In genomic region chr19:57558525-57558924, GRCh38 we compare ENCODE assay signal across 8 cellular contexts. TPM values are rescaled to one million over a fixed set of nuclear protein-coding genes. Genes with fewer than 3 reads are reported as not detected.
DNase-seq lines count a peak whose midpoint lies in the region; ATAC-seq and TF ChIP-seq lines count a peak whose summit lies in the region.

No MANE protein-coding gene starts in this region.

- intact Hi-C loops in activated T-helper 1 cell treated with anti-CD3 and anti-CD28 coated beads, Interleukin-12 subunit alpha, Interleukin-12 subunit beta, Interleukin-2, Interleukin-4 antibody, amounts not matched to agents 30 ng/mL and 10 ng/mL and 1 ng/mL, durations not matched to agents 14 hours and 24 hours and 36 hours (cut with micrococcal nuclease), result loop anchor here (2.0 kb wide), 1 partner anchor 60 kb away; the partner anchor contains the start of gene ZNF773
- intact Hi-C loops in tibial artery (cut with DNase I; ENCODE audit: low total_unique reads), result no loop called here

- H3K27ac ChIP-seq in tibial artery, result no peak overlapping the region

- H3K4me1 Mint-ChIP-seq in activated CD8-positive, alpha-beta memory T cell treated with anti-CD3 and anti-CD28 coated beads, Interleukin-2, amount 10 ng/mL, durations not matched to agents 7 days and 5 days, result peaks cover 25% of the 10 kb centered on the region
- H3K4me1 Mint-ChIP-seq in activated T-helper 1 cell treated with anti-CD3 and anti-CD28 coated beads, Interleukin-12 subunit alpha, Interleukin-12 subunit beta, Interleukin-2, Interleukin-4 antibody, amounts not matched to agents 30 ng/mL and 10 ng/mL and 1 ng/mL, durations not matched to agents 14 hours and 24 hours and 36 hours (ENCODE audit: low read depth), result peaks cover 28% of the 10 kb centered on the region

- DNase-seq in activated CD8-positive, alpha-beta memory T cell treated with anti-CD3 and anti-CD28 coated beads, Interleukin-2, amount 10 ng/mL, durations not matched to agents 7 days and 5 days, result no peak
- no peak for DNase-seq in activated CD8-positive, alpha-beta memory T cell treated with anti-CD3 and anti-CD28 coated beads, Interleukin-2, amount 50 U/mL, for 4 hours
- no peak for DNase-seq in activated T-helper 1 cell treated with anti-CD3 and anti-CD28 coated beads, Interleukin-12 subunit alpha, Interleukin-12 subunit beta, Interleukin-2, Interleukin-4 antibody, amounts not matched to agents 30 ng/mL and 10 ng/mL and 1 ng/mL, durations not matched to agents 14 hours and 24 hours and 36 hours (ENCODE audit: low spot score)
- DNase-seq in iPS-NIHi11 (ENCODE audit: low spot score) (peak; percentile 17), tibial artery (no peak), HT-29 (ENCODE audit: low spot score) (no peak), medulla oblongata (ENCODE audit: extremely low spot score) (no peak), SIG-M5 treated with dmso at 0.1 percent for 504 hours (lab: John Stamatoyannopoulos, UW; ENCODE audit: unreplicated experiment) (no peak)

- H3K27me3 ChIP-seq in tibial artery, result no peaks in the 10 kb centered on the region

- peak overlapping the region; percentile 93 for H3K4me3 Mint-ChIP-seq in activated CD8-positive, alpha-beta memory T cell treated with anti-CD3 and anti-CD28 coated beads, Interleukin-2, amount 10 ng/mL, durations not matched to agents 7 days and 5 days
- H3K4me3 Mint-ChIP-seq in activated T-helper 1 cell treated with anti-CD3 and anti-CD28 coated beads, Interleukin-12 subunit alpha, Interleukin-12 subunit beta, Interleukin-2, Interleukin-4 antibody, amounts not matched to agents 30 ng/mL and 10 ng/mL and 1 ng/mL, durations not matched to agents 14 hours and 24 hours and 36 hours, result peak overlapping the region; percentile 98

- TF ChIP-seq CTCF in tibial artery (IDR thresholded peaks at IDR 0.05), result no peak

- H3K9me3 Mint-ChIP-seq in activated CD8-positive, alpha-beta memory T cell treated with anti-CD3 and anti-CD28 coated beads, Interleukin-2, amount 10 ng/mL, durations not matched to agents 7 days and 5 days (ENCODE audit: low read depth), result peaks cover 27% of the 10 kb centered on the region
- peaks cover 54% of the 10 kb centered on the region for H3K9me3 Mint-ChIP-seq in activated T-helper 1 cell treated with anti-CD3 and anti-CD28 coated beads, Interleukin-12 subunit alpha, Interleukin-12 subunit beta, Interleukin-2, Interleukin-4 antibody, amounts not matched to agents 30 ng/mL and 10 ng/mL and 1 ng/mL, durations not matched to agents 14 hours and 24 hours and 36 hours

- peaks cover 0 to 23% (median 19%) of the 10 kb centered on the region in 4 donors for H3K4me1 ChIP-seq in tibial artery

- peaks cover 61% of the 10 kb centered on the region for H3K36me3 Mint-ChIP-seq in activated CD8-positive, alpha-beta memory T cell treated with anti-CD3 and anti-CD28 coated beads, Interleukin-2, amount 10 ng/mL, durations not matched to agents 7 days and 5 days
- H3K36me3 Mint-ChIP-seq in activated T-helper 1 cell treated with anti-CD3 and anti-CD28 coated beads, Interleukin-12 subunit alpha, Interleukin-12 subunit beta, Interleukin-2, Interleukin-4 antibody, amounts not matched to agents 30 ng/mL and 10 ng/mL and 1 ng/mL, durations not matched to agents 14 hours and 24 hours and 36 hours (ENCODE audit: low read depth), result peaks cover 38% of the 10 kb centered on the region

- H3K27ac Mint-ChIP-seq in activated CD8-positive, alpha-beta memory T cell treated with anti-CD3 and anti-CD28 coated beads, Interleukin-2, amount 10 ng/mL, durations not matched to agents 7 days and 5 days, result peak overlapping the region; percentile 90
- peak overlapping the region; percentile 88 for H3K27ac Mint-ChIP-seq in activated T-helper 1 cell treated with anti-CD3 and anti-CD28 coated beads, Interleukin-12 subunit alpha, Interleukin-12 subunit beta, Interleukin-2, Interleukin-4 antibody, amounts not matched to agents 30 ng/mL and 10 ng/mL and 1 ng/mL, durations not matched to agents 14 hours and 24 hours and 36 hours

- peak overlapping the region; percentile 78 to 84 for H3K4me3 ChIP-seq in tibial artery

- peaks cover 0 to 68% (median 34%) of the 10 kb centered on the region in 3 donors for H3K9me3 ChIP-seq in tibial artery

- H3K27me3 Mint-ChIP-seq in activated CD8-positive, alpha-beta memory T cell treated with anti-CD3 and anti-CD28 coated beads, Interleukin-2, amount 10 ng/mL, durations not matched to agents 7 days and 5 days, result no peaks in the 10 kb centered on the region
- H3K27me3 Mint-ChIP-seq in activated T-helper 1 cell treated with anti-CD3 and anti-CD28 coated beads, Interleukin-12 subunit alpha, Interleukin-12 subunit beta, Interleukin-2, Interleukin-4 antibody, amounts not matched to agents 30 ng/mL and 10 ng/mL and 1 ng/mL, durations not matched to agents 14 hours and 24 hours and 36 hours (ENCODE audit: insufficient read depth), result no peaks in the 10 kb centered on the region

- peaks cover 35 to 37% (median 36%) of the 10 kb centered on the region in 3 donors for H3K36me3 ChIP-seq in tibial artery

- CTCF ChIA-PET in activated CD8-positive, alpha-beta memory T cell treated with anti-CD3 and anti-CD28 coated beads, Interleukin-2, amount 10 ng/mL, durations not matched to agents 7 days and 5 days (lab: Charles Lee), result no interaction called here

- no peak for ATAC-seq in activated CD8-positive, alpha-beta memory T cell treated with anti-CD3 and anti-CD28 coated beads, Interleukin-2, amount 10 ng/mL, durations not matched to agents 7 days and 5 days

RNA-seq across cellular contexts. Expression of gene ZNF550, which starts 1.1 kb away (rescaled TPM):
- total RNA-seq in activated CD8-positive, alpha-beta memory T cell treated with anti-CD3 and anti-CD28 coated beads, Interleukin-2, amount 10 ng/mL, durations not matched to agents 7 days and 5 days, result 10 to 100 TPM; 13.7 to 14.2 TPM
- 7.2 and 7.5 TPM in 2 replicates for total RNA-seq in activated T-helper 1 cell treated with anti-CD3 and anti-CD28 coated beads, Interleukin-12 subunit alpha, Interleukin-12 subunit beta, Interleukin-2, Interleukin-4 antibody, amounts not matched to agents 30 ng/mL and 10 ng/mL and 1 ng/mL, durations not matched to agents 14 hours and 24 hours and 36 hours
- total RNA-seq in HT-29 (2014; rRNA removed; shearing (Covaris generic)), result 1.1 and 6.1 TPM in 2 replicates

RNA-seq across cellular contexts. Expression of gene ZNF416, which starts 20.2 kb away (rescaled TPM):
- total RNA-seq in activated CD8-positive, alpha-beta memory T cell treated with anti-CD3 and anti-CD28 coated beads, Interleukin-2, amount 10 ng/mL, durations not matched to agents 7 days and 5 days, result 1 to 10 TPM; 5.3 to 5.7 TPM
- 3.2 and 3.7 TPM in 2 replicates for total RNA-seq in activated T-helper 1 cell treated with anti-CD3 and anti-CD28 coated beads, Interleukin-12 subunit alpha, Interleukin-12 subunit beta, Interleukin-2, Interleukin-4 antibody, amounts not matched to agents 30 ng/mL and 10 ng/mL and 1 ng/mL, durations not matched to agents 14 hours and 24 hours and 36 hours
- 2.5 and 3.1 TPM in 2 replicates for total RNA-seq in HT-29 (2014; rRNA removed; shearing (Covaris generic))

RNA-seq across cellular contexts. Expression of gene ZIK1, which starts 25.4 kb away (rescaled TPM):
- 10 to 100 TPM; 10.6 to 11.5 TPM for total RNA-seq in activated CD8-positive, alpha-beta memory T cell treated with anti-CD3 and anti-CD28 coated beads, Interleukin-2, amount 10 ng/mL, durations not matched to agents 7 days and 5 days
- 3.9 and 4.0 TPM in 2 replicates for total RNA-seq in activated T-helper 1 cell treated with anti-CD3 and anti-CD28 coated beads, Interleukin-12 subunit alpha, Interleukin-12 subunit beta, Interleukin-2, Interleukin-4 antibody, amounts not matched to agents 30 ng/mL and 10 ng/mL and 1 ng/mL, durations not matched to agents 14 hours and 24 hours and 36 hours
- 0.23 TPM in 1 of 2 replicates, not detected in the other for total RNA-seq in HT-29 (2014; rRNA removed; shearing (Covaris generic))

RNA-seq across cellular contexts. Expression of gene ZNF549, which starts 31.4 kb away (rescaled TPM):
- 1 to 10 TPM; 6.6 to 6.7 TPM for total RNA-seq in activated CD8-positive, alpha-beta memory T cell treated with anti-CD3 and anti-CD28 coated beads, Interleukin-2, amount 10 ng/mL, durations not matched to agents 7 days and 5 days
- total RNA-seq in activated T-helper 1 cell treated with anti-CD3 and anti-CD28 coated beads, Interleukin-12 subunit alpha, Interleukin-12 subunit beta, Interleukin-2, Interleukin-4 antibody, amounts not matched to agents 30 ng/mL and 10 ng/mL and 1 ng/mL, durations not matched to agents 14 hours and 24 hours and 36 hours, result 3.6 and 4.2 TPM in 2 replicates
- total RNA-seq in HT-29 (2014; rRNA removed; shearing (Covaris generic)), result not detected in 2 replicates

RNA-seq across cellular contexts. Expression of gene ZNF530, which starts 41.2 kb away (rescaled TPM):
- 10 to 100 TPM; 10.6 to 12.4 TPM for total RNA-seq in activated CD8-positive, alpha-beta memory T cell treated with anti-CD3 and anti-CD28 coated beads, Interleukin-2, amount 10 ng/mL, durations not matched to agents 7 days and 5 days
- 5.4 and 7.3 TPM in 2 replicates for total RNA-seq in activated T-helper 1 cell treated with anti-CD3 and anti-CD28 coated beads, Interleukin-12 subunit alpha, Interleukin-12 subunit beta, Interleukin-2, Interleukin-4 antibody, amounts not matched to agents 30 ng/mL and 10 ng/mL and 1 ng/mL, durations not matched to agents 14 hours and 24 hours and 36 hours
- total RNA-seq in HT-29 (2014; rRNA removed; shearing (Covaris generic)), result 2.7 and 5.7 TPM in 2 replicates
